12 cellular contexts compared by ENCODE assay signal in genomic region chr12:65779091-65779642, GRCh38.
DNase-seq lines count a peak whose midpoint lies in the region; TF ChIP-seq lines count a peak whose summit lies in the region.
"Had no signal": no experiment of that assay in that cellular context is flagged by ENCODE, and none has a peak within 500 bp of the region (broad histone marks: within the 10 kb centered on the region; RNA-seq: fewer than 3 reads in every experiment).

No MANE protein-coding gene starts in this region.

- H3K9ac ChIP-seq in HUES48 (ENCODE audit: low read depth, low read length) = peak overlapping the region; percentile 44
- H3K9ac ChIP-seq: parathyroid adenoma had no signal

- H3K36me3 ChIP-seq in ACC112 (ENCODE audit: insufficient read depth, low read length) = no peaks in the 10 kb centered on the region
- H3K36me3 ChIP-seq in HUES48 (ENCODE audit: control insufficient read depth, insufficient read depth, low read length) = no peaks in the 10 kb centered on the region
- H3K36me3 ChIP-seq in brain microvascular endothelial cell (replicated peaks) = no peaks in the 10 kb centered on the region
- H3K36me3 ChIP-seq: thyroid gland had no signal

- no peak for TF ChIP-seq CTCF in brain microvascular endothelial cell (IDR thresholded peaks at IDR 0.05; ENCODE audit: low read depth, low read length, missing control alignments)

- H3K4me3 ChIP-seq in ACC112 (ENCODE audit: low read depth, low read length) (peak overlapping the region; percentile 30; the same call in 1 of the 2 replicates), HUES48 (ENCODE audit: low read depth, low read length) (peak overlapping the region; percentile 39; the same call in 1 of the 2 replicates), brain microvascular endothelial cell (ENCODE audit: low read depth, low read length) (no peak overlapping the region)
- H3K4me3 ChIP-seq: coronary artery, thyroid gland had no signal

- no peak overlapping the region for H2AFZ ChIP-seq in ACC112 (ENCODE audit: low read length, unreplicated experiment)
- H2AFZ ChIP-seq: parathyroid adenoma had no signal

- in situ Hi-C loops in brain microvascular endothelial cell (cut with HindIII; ENCODE audit: low pct_ligation_motif_present, low sequenced_read_pairs) = no loop called here

- DNase-seq in brain microvascular endothelial cell (peak; percentile 31), iPS-NIHi11 (ENCODE audit: low spot score) (peak; percentile 59), NCI-H82 treated with DMSO at 0.1 percent for 48 hours (lab: John Stamatoyannopoulos, UW; ENCODE audit: unreplicated experiment) (no peak), NCI-H1930 (lab: John Stamatoyannopoulos, UW) (no peak), NCI-H1436 (lab: John Stamatoyannopoulos, UW) (no peak), DMS153 (lab: John Stamatoyannopoulos, UW) (no peak)
- DNase-seq: activated CD4-positive, alpha-beta T cell treated with anti-CD3 and anti-CD28 coated beads for 4 hours; thyroid gland had no signal

- H3K27me3 ChIP-seq in ACC112 (ENCODE audit: insufficient read depth, low read length) = no peaks in the 10 kb centered on the region
- H3K27me3 ChIP-seq in HUES48 (ENCODE audit: control insufficient read depth, insufficient read depth, low read length) = no peaks in the 10 kb centered on the region
- no peaks in the 10 kb centered on the region for H3K27me3 ChIP-seq in brain microvascular endothelial cell (replicated peaks)
- H3K27me3 ChIP-seq: thyroid gland had no signal

- H3K27ac ChIP-seq in ACC112 (ENCODE audit: low read depth, low read length) (peak overlapping the region; percentile 28; the same call in 1 of the 2 replicates), HUES48 (ENCODE audit: low read depth, low read length) (peak overlapping the region; percentile 67), brain microvascular endothelial cell (no peak overlapping the region)
- H3K27ac ChIP-seq: coronary artery, parathyroid adenoma, thyroid gland had no signal

- H3K4me1 ChIP-seq in ACC112 (ENCODE audit: control insufficient read depth, insufficient read depth, low read length, unreplicated experiment) = peaks cover 14% of the 10 kb centered on the region
- H3K4me1 ChIP-seq in HUES48 (ENCODE audit: control insufficient read depth, insufficient read depth, low read length) = peaks cover 22% of the 10 kb centered on the region
- H3K4me1 ChIP-seq: parathyroid adenoma, thyroid gland had no signal

- no peaks in the 10 kb centered on the region for H3K79me2 ChIP-seq in ACC112 (ENCODE audit: control insufficient read depth, insufficient read depth, low read length, unreplicated experiment)
- H3K79me2 ChIP-seq: parathyroid adenoma had no signal

- peaks cover 7% of the 10 kb centered on the region; the same call in 1 of the 2 replicates for H3K9me3 ChIP-seq in HUES48 (ENCODE audit: control insufficient read depth, insufficient read depth, low read length)
- H3K9me3 ChIP-seq: thyroid gland had no signal

Comparison
In these comparisons a context has a peak if more than half of its experiments do, and no peak if none do; other contexts are left out.
1. DNase-seq: peak in brain microvascular endothelial cell (single experiment) and iPS-NIHi11 (single experiment); none in NCI-H82 treated with DMSO at 0.1 percent for 48 hours (single experiment), NCI-H1930 (0 of 2), NCI-H1436 (single experiment) and DMS153 (single experiment).